14 cellular contexts compared by ENCODE assay signal in the genomic region with DNA sequence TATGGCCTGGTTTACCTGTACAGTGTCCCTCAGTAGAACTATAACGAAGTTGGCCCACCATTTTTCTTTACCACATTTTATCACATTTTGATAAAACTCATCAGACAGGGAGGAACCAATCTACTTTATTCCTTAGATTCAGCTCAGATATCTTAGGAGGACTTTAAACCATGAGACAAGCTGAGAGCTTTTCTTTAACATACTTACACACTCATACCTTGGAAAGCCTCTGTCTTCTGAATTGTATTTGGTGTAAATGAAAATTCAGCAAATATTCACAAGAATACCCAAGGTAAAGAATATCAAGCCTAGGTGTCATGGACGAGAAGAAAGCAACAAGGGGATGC.
DNase-seq lines count a peak whose midpoint lies in the region; ATAC-seq and TF ChIP-seq lines count a peak whose summit lies in the region.
"Had no signal": no experiment of that assay in that cellular context is flagged by ENCODE, and none has a peak within 500 bp of the region (broad histone marks: within the 10 kb centered on the region; RNA-seq: fewer than 3 reads in every experiment).

No MANE protein-coding gene starts in this region.

- H3K4me1 ChIP-seq in Caco-2, result peaks cover 32% of the 10 kb centered on the region
- H3K4me1 ChIP-seq in RWPE2 (ENCODE audit: insufficient read depth, poor library complexity, severe bottlenecking), result peaks cover 24% of the 10 kb centered on the region
- no peaks in the 10 kb centered on the region for H3K4me1 ChIP-seq in colonic mucosa
- H3K4me1 ChIP-seq in BE2C, result peaks cover 6% of the 10 kb centered on the region
- peaks cover 0 to 4% (median 0%) of the 10 kb centered on the region in 4 donors for H3K4me1 ChIP-seq in esophagus muscularis mucosa

- H3K9me3 ChIP-seq in Caco-2, result no peaks in the 10 kb centered on the region
- H3K9me3 ChIP-seq in RWPE2 (ENCODE audit: severe bottlenecking), result no peaks in the 10 kb centered on the region
- H3K9me3 ChIP-seq in colonic mucosa, result no peaks in the 10 kb centered on the region
- H3K9me3 ChIP-seq in BE2C, result no peaks in the 10 kb centered on the region
- no peaks in the 10 kb centered on the region for H3K9me3 ChIP-seq in esophagus muscularis mucosa

- H3K36me3 ChIP-seq in Caco-2 (ENCODE audit: control insufficient read depth, insufficient read depth, low read length), result no peaks in the 10 kb centered on the region
- no peaks in the 10 kb centered on the region for H3K36me3 ChIP-seq in RWPE2 (ENCODE audit: low read depth)
- no peaks in the 10 kb centered on the region for H3K36me3 ChIP-seq in colonic mucosa
- no peaks in the 10 kb centered on the region for H3K36me3 ChIP-seq in BE2C
- no peaks in the 10 kb centered on the region for H3K36me3 ChIP-seq in esophagus muscularis mucosa

- no peak overlapping the region for H3K4me3 Mint-ChIP-seq in Caco-2 (ENCODE audit: unreplicated experiment)
- no peak overlapping the region for H3K4me3 Mint-ChIP-seq in osteocyte (ENCODE audit: unreplicated experiment)
- H3K4me3 Mint-ChIP-seq: stimulated activated memory B cell treated with anti-CD40 and anti-IgM and Interleukin-4, amounts not matched to agents 10 μg/mL and 1 μg/mL and 100 μg/mL, for 72 hours had no signal

- WGBS in esophagus muscularis mucosa, result 81% methylated on average over 2 of the region's 2 CpGs

- peak overlapping the region; percentile 76 for H3K27ac ChIP-seq in RWPE2 (ENCODE audit: poor library complexity, severe bottlenecking)
- H3K27ac ChIP-seq in colonic mucosa, result peak overlapping the region; percentile 4
- H3K27ac ChIP-seq in esophagus muscularis mucosa (replicated peaks in 1 of 4), result no peak overlapping the region
- H3K27ac ChIP-seq: skin epidermis had no signal

- no peak for TF ChIP-seq POLR2A in esophagus muscularis mucosa (IDR thresholded peaks at IDR 0.05; ENCODE audit: low read depth)

- POLR2A ChIA-PET in Caco-2 (lab: Charles Lee), result no interaction called here

- H3K27ac Mint-ChIP-seq in Caco-2 (ENCODE audit: unreplicated experiment) (peak overlapping the region; percentile 84), osteocyte (ENCODE audit: unreplicated experiment) (peak overlapping the region; percentile 72)
- H3K27ac Mint-ChIP-seq: stimulated activated memory B cell treated with anti-CD40 and anti-IgM and Interleukin-4, amounts not matched to agents 10 μg/mL and 1 μg/mL and 100 μg/mL, for 72 hours had no signal

- H3K27me3 ChIP-seq in Caco-2 (replicated peaks; ENCODE audit: control insufficient read depth, insufficient read depth, low read length), result no peaks in the 10 kb centered on the region
- no peaks in the 10 kb centered on the region for H3K27me3 ChIP-seq in RWPE2 (ENCODE audit: insufficient read depth, poor library complexity, severe bottlenecking)
- no peaks in the 10 kb centered on the region for H3K27me3 ChIP-seq in colonic mucosa
- H3K27me3 ChIP-seq in BE2C, result no peaks in the 10 kb centered on the region
- no peaks in the 10 kb centered on the region for H3K27me3 ChIP-seq in esophagus muscularis mucosa

- DNase-seq in Caco-2 (no peak), RWPE2 (ENCODE audit: low spot score) (no peak), colonic mucosa (no peak), osteocyte (ENCODE audit: extremely low spot score, unreplicated experiment) (no peak), BE2C (no peak), esophagus muscularis mucosa (ENCODE audit: extremely low spot score) (no peak)
- DNase-seq: cortex of kidney, glutamatergic neuron, NCI-H1105, nucleus accumbens had no signal

- no peak for TF ChIP-seq EP300 in esophagus muscularis mucosa (IDR thresholded peaks at IDR 0.05)

- H3K9ac ChIP-seq in colonic mucosa (ENCODE audit: low read depth in 2 of 2, low read length in 2 of 2), result no peak overlapping the region

- peaks cover 15% of the 10 kb centered on the region for H3K4me1 Mint-ChIP-seq in Caco-2 (ENCODE audit: low read depth, unreplicated experiment)
- peaks cover 14% of the 10 kb centered on the region for H3K4me1 Mint-ChIP-seq in osteocyte (ENCODE audit: unreplicated experiment)

- TF ChIP-seq CTCF in Caco-2 (IDR thresholded peaks at IDR 0.05; ENCODE audit: insufficient read depth in 1 of 2, low read depth in 1 of 2, low read length in 1 of 2, severe bottlenecking in 1 of 2, unreplicated experiment in 1 of 2) (no peak), RWPE2 (IDR thresholded peaks at IDR 0.05; ENCODE audit: poor library complexity, severe bottlenecking) (no peak), colonic mucosa (IDR thresholded peaks at IDR 0.05) (no peak), osteocyte (IDR thresholded peaks at IDR 0.05) (no peak), BE2C (IDR thresholded peaks at IDR 0.05; ENCODE audit: low read depth, low read length) (no peak), esophagus muscularis mucosa (IDR thresholded peaks at IDR 0.05) (no peak)

- CTCF ChIA-PET in Caco-2 (lab: Charles Lee), result no interaction called here

- H3K27me3 Mint-ChIP-seq in Caco-2 (ENCODE audit: insufficient read depth, unreplicated experiment), result no peaks in the 10 kb centered on the region
- H3K27me3 Mint-ChIP-seq in osteocyte (ENCODE audit: unreplicated experiment), result no peaks in the 10 kb centered on the region
- H3K27me3 Mint-ChIP-seq: stimulated activated memory B cell treated with anti-CD40 and anti-IgM and Interleukin-4, amounts not matched to agents 10 μg/mL and 1 μg/mL and 100 μg/mL, for 72 hours had no signal

- intact Hi-C loops in Caco-2 (cut with micrococcal nuclease; ENCODE audit: unreplicated experiment) (loop anchor here (5.0 kb wide), 1 partner anchor 50 kb away; no protein-coding TSS in a partner anchor), colonic mucosa (cut with DNase I) (no loop called here), esophagus muscularis mucosa (cut with DNase I) (no loop called here)

- peaks cover 17% of the 10 kb centered on the region for H3K36me3 Mint-ChIP-seq in Caco-2 (ENCODE audit: insufficient read depth, unreplicated experiment)
- no peaks in the 10 kb centered on the region for H3K36me3 Mint-ChIP-seq in osteocyte (ENCODE audit: unreplicated experiment)
- H3K36me3 Mint-ChIP-seq: stimulated activated memory B cell treated with anti-CD40 and anti-IgM and Interleukin-4, amounts not matched to agents 10 μg/mL and 1 μg/mL and 100 μg/mL, for 72 hours had no signal

- BruUV-seq in Caco-2 (replicated peaks; lab: Mats Ljungman, UMichigan), result no TSS peak

- H3K9me3 Mint-ChIP-seq in Caco-2 (ENCODE audit: unreplicated experiment), result no peaks in the 10 kb centered on the region
- no peaks in the 10 kb centered on the region for H3K9me3 Mint-ChIP-seq in osteocyte (ENCODE audit: unreplicated experiment)
- H3K9me3 Mint-ChIP-seq: stimulated activated memory B cell treated with anti-CD40 and anti-IgM and Interleukin-4, amounts not matched to agents 10 μg/mL and 1 μg/mL and 100 μg/mL, for 72 hours had no signal

- H3K4me3 ChIP-seq in Caco-2 (ENCODE audit: low read depth, low read length) (no peak overlapping the region), RWPE2 (ENCODE audit: severe bottlenecking) (no peak overlapping the region), colonic mucosa (no peak overlapping the region), BE2C (ENCODE audit: low read depth, low read length) (no peak overlapping the region), esophagus muscularis mucosa (no peak overlapping the region)
- H3K4me3 ChIP-seq: skin epidermis had no signal

- ATAC-seq in RWPE2 (ENCODE audit: low read depth) (peak; percentile 2; the same call in 2 of the 3 replicates), HG03571 (IDR thresholded peaks at IDR 0.05; ENCODE audit: unreplicated experiment) (no peak), HG03095 (IDR thresholded peaks at IDR 0.05; ENCODE audit: unreplicated experiment) (no peak)

Comparison
In these comparisons a context has a peak if more than half of its experiments do, and no peak if none do; other contexts are left out.
1. H3K27ac ChIP-seq: peak in RWPE2 (single experiment) and colonic mucosa (single experiment); none in esophagus muscularis mucosa (0 of 4).